ENCODE assay signal across 8 cellular contexts in genomic region chr17:55238197-55238930, GRCh38.
DNase-seq lines count a peak whose midpoint lies in the region; ATAC-seq and TF ChIP-seq lines count a peak whose summit lies in the region.

No MANE protein-coding gene starts in this region.

- no peak for TF ChIP-seq CTCF in nephron (IDR thresholded peaks at IDR 0.05; ENCODE audit: unreplicated experiment in 3 of 3)

- H3K4me3 Mint-ChIP-seq in nephron: peak overlapping the region; percentile 86 to 92 (median 91)

- peaks cover 7% of the 10 kb centered on the region for H3K4me1 Mint-ChIP-seq in nephron

- peaks cover 5% of the 10 kb centered on the region for H3K27me3 Mint-ChIP-seq in nephron (ENCODE audit: low read depth)

- ATAC-seq in GM21786 (IDR thresholded peaks at IDR 0.05; ENCODE audit: unreplicated experiment): peak; percentile 84
- peak; percentile 93 for ATAC-seq in stimulated activated naive CD8-positive, alpha-beta T cell treated with anti-CD3 and anti-CD28 coated beads, Interleukin-15, Interleukin-2, amounts not matched to agents 100 U/mL and 50 U/mL, for 24 hours

- H3K27ac Mint-ChIP-seq in nephron: peak overlapping the region; percentile 59 to 84 (median 83)

- DNase-seq in DMS79 treated with DMSO at 0.1 percent for 48 hours (lab: John Stamatoyannopoulos, UW) (peak; percentile 75), KG1 (lab: John Stamatoyannopoulos, UW) (peak; percentile 61), RPMI8226 (peak; percentile 95), fibroblast of the conjunctiva (ENCODE audit: low read depth) (peak; percentile 92)
- peak; percentile 96 for DNase-seq in activated effector memory CD4-positive, alpha-beta T cell treated with anti-CD3 and anti-CD28 coated beads, Interleukin-2, amount 50 U/mL, for 16 hours
- DNase-seq in stimulated activated naive CD8-positive, alpha-beta T cell treated with anti-CD3 and anti-CD28 coated beads, Interleukin-15, Interleukin-2, amounts not matched to agents 100 U/mL and 50 U/mL, for 24 hours: peak; percentile 85

- H3K9me3 Mint-ChIP-seq in nephron: no peaks in the 10 kb centered on the region

- H3K36me3 Mint-ChIP-seq in nephron (ENCODE audit: low read depth): no peaks in the 10 kb centered on the region

Comparison
In these comparisons a context has a peak if more than half of its experiments do, and no peak if none do; other contexts are left out.
1. Peak in every context shown above with its lines: DNase-seq and ATAC-seq.